In the genomic region with DNA sequence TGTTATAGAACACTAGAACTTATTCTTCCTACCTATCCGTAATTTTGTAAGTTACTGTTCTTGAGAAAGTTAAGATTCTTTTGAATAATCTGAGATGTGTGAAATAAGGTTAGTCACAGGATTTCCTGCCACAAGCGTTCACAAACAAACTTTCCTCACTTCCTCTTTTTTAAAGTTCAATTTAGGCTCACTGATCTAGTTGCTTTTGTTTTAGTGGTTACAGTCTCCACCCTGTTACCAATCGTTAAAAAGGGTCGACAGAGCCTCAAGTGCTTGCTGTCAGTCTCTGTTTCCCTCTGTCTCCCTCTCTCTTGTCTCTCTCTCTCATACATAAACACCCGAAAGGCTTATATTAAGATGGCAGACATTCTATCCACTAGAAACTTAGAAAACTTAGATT, we compare ENCODE assay signal across 8 cellular contexts. TPM values are rescaled to one million over a fixed set of nuclear protein-coding genes. Genes with fewer than 3 reads are reported as not detected.
DNase-seq lines count a peak whose midpoint lies in the region; ATAC-seq, FAIRE-seq and TF ChIP-seq lines count a peak whose summit lies in the region.

No MANE protein-coding gene starts in this region.

- no peak overlapping the region for H3K23ac ChIP-seq in H9 (ENCODE audit: insufficient read length, low read depth, low read length)

- H3K4me3 ChIP-seq in GM06990 (replicated peaks; ENCODE audit: low read depth, low read length) (no peak overlapping the region), astrocyte (ENCODE audit: insufficient read depth, low read depth, low read length) (no peak overlapping the region)

- TF ChIP-seq CTCF in GM06990 (IDR thresholded peaks at IDR 0.05; ENCODE audit: insufficient read depth, low read length, poor library complexity, severe bottlenecking) (no peak), astrocyte (IDR thresholded peaks at IDR 0.05; ENCODE audit: insufficient read depth, low read depth, low read length) (no peak), H9 (conservative IDR thresholded peaks at IDR 0.05) (no peak)

- H3K27me3 Mint-ChIP-seq in astrocyte (ENCODE audit: low read depth, unreplicated experiment) (peaks cover 2% of the 10 kb centered on the region), H9 (ENCODE audit: low read depth) (peaks cover 12% of the 10 kb centered on the region)

- no CpG with 5 or more reads among the region's 5 CpGs for WGBS in H9 (ENCODE audit: extremely low coverage, insufficient read length, low lambda C conversion rate)

- H2BK20ac ChIP-seq in H9 (ENCODE audit: low read depth, low read length, poor library complexity, severe bottlenecking), result no peak overlapping the region

- H3K79me1 ChIP-seq in H9 (ENCODE audit: insufficient read depth, low read depth, low read length, poor library complexity, severe bottlenecking), result no peaks in the 10 kb centered on the region

- H3K27ac ChIP-seq in astrocyte (ENCODE audit: low read depth, low read length) (no peak overlapping the region), H9 (ENCODE audit: insufficient read length, low read depth, low read length) (no peak overlapping the region)

- no peaks in the 10 kb centered on the region for H3K79me2 ChIP-seq in astrocyte (ENCODE audit: insufficient read depth, low read length)
- H3K79me2 ChIP-seq in H9 (ENCODE audit: insufficient read depth, low read length), result no peaks in the 10 kb centered on the region

- no peak overlapping the region for H2AK5ac ChIP-seq in H9 (ENCODE audit: insufficient read length, low read length)

- H3K23me2 ChIP-seq in H9 (ENCODE audit: insufficient read length, low read depth, low read length, poor library complexity, severe bottlenecking), result no peaks in the 10 kb centered on the region

- peak; percentile 60 for DNase-seq in GM06990 (ENCODE audit: extremely low read depth, insufficient read length)
- DNase-seq in astrocyte (ENCODE audit: low read depth), result no peak
- DNase-seq in NCI-H187 treated with DMSO at 0.1 percent for 48 hours (lab: John Stamatoyannopoulos, UW), result no peak
- no peak for DNase-seq in NCI-H1105 (lab: John Stamatoyannopoulos, UW)
- no peak for DNase-seq in H9
- no peak for DNase-seq in COLO668 (lab: John Stamatoyannopoulos, UW; ENCODE audit: unreplicated experiment)

- no peaks in the 10 kb centered on the region for H3K36me3 Mint-ChIP-seq in astrocyte (ENCODE audit: low read depth, unreplicated experiment)
- no peaks in the 10 kb centered on the region for H3K36me3 Mint-ChIP-seq in H9 (ENCODE audit: insufficient read depth in 1 of 3, low read depth in 3 of 3)

- no peak overlapping the region for H3K56ac ChIP-seq in H9 (ENCODE audit: insufficient read length, low read depth, low read length)

- H3K4me2 ChIP-seq in astrocyte (ENCODE audit: low read length) (no peak overlapping the region), H9 (ENCODE audit: insufficient read depth, insufficient read length, low read length) (no peak overlapping the region)

- no peak overlapping the region for H3K4ac ChIP-seq in H9 (ENCODE audit: low read depth, low read length)

- H4K5ac ChIP-seq in H9 (ENCODE audit: insufficient read length, low read depth, low read length), result no peak overlapping the region

- H2BK5ac ChIP-seq in H9 (ENCODE audit: insufficient read length, low read length), result no peak overlapping the region

- H3K4me3 Mint-ChIP-seq in astrocyte (ENCODE audit: unreplicated experiment), result no peak overlapping the region
- no peak overlapping the region for H3K4me3 Mint-ChIP-seq in H9

- H3K9ac ChIP-seq in astrocyte (ENCODE audit: low read length), result no peak overlapping the region
- no peak overlapping the region for H3K9ac ChIP-seq in H9 (ENCODE audit: extremely low read depth, insufficient read length, low read length)

- no peaks in the 10 kb centered on the region; the same call in 1 of the 2 replicates for H3K27me3 ChIP-seq in GM06990 (replicated peaks; ENCODE audit: control insufficient read depth, insufficient read depth, low read length)
- no peaks in the 10 kb centered on the region for H3K27me3 ChIP-seq in astrocyte (ENCODE audit: insufficient read depth, low read length)
- no peaks in the 10 kb centered on the region for H3K27me3 ChIP-seq in H9 (ENCODE audit: insufficient read depth, low read length)

- ATAC-seq in GM21367 (IDR thresholded peaks at IDR 0.05; ENCODE audit: unreplicated experiment) (peak; percentile 98), HG03565 (IDR thresholded peaks at IDR 0.05; ENCODE audit: unreplicated experiment) (peak; percentile 97)

- no peak overlapping the region for H3K18ac ChIP-seq in H9 (ENCODE audit: insufficient read length, low read depth, low read length)

- H4K20me1 ChIP-seq in astrocyte (ENCODE audit: insufficient read depth, low read length) (no peaks in the 10 kb centered on the region), H9 (ENCODE audit: control insufficient read depth, insufficient read depth, insufficient read length) (no peaks in the 10 kb centered on the region)

- H2AFZ ChIP-seq in astrocyte (ENCODE audit: low read depth, low read length), result no peak overlapping the region
- no peak overlapping the region for H2AFZ ChIP-seq in H9 (ENCODE audit: low read length)

- H3K9me3 Mint-ChIP-seq in astrocyte (ENCODE audit: unreplicated experiment), result no peaks in the 10 kb centered on the region
- H3K9me3 Mint-ChIP-seq in H9, result no peaks in the 10 kb centered on the region

- H3K4me1 Mint-ChIP-seq in astrocyte (ENCODE audit: low read depth, unreplicated experiment), result peaks cover 9% of the 10 kb centered on the region
- H3K4me1 Mint-ChIP-seq in H9, result peaks cover 7 to 13% of the 10 kb centered on the region in 2 experiments

- H2BK12ac ChIP-seq in H9 (ENCODE audit: insufficient read length, low read depth, low read length), result no peak overlapping the region

- no peak overlapping the region for H2BK15ac ChIP-seq in H9 (ENCODE audit: low read depth, low read length)

- FAIRE-seq in astrocyte (lab: Jason Lieb, UNC), result peak; percentile 13

- H4K91ac ChIP-seq in H9 (ENCODE audit: insufficient read length, low read depth, low read length), result no peak overlapping the region

- H3K36me3 ChIP-seq in GM06990 (ENCODE audit: control insufficient read depth, insufficient read depth, low read length) (no peaks in the 10 kb centered on the region), astrocyte (ENCODE audit: insufficient read depth, low read length) (no peaks in the 10 kb centered on the region)

- no peak overlapping the region for H3K14ac ChIP-seq in H9 (ENCODE audit: insufficient read depth, low read length)

- H4K8ac ChIP-seq in H9 (replicated peaks; ENCODE audit: insufficient read length, low read depth, low read length), result no peak overlapping the region

- H3K27ac Mint-ChIP-seq in astrocyte (ENCODE audit: unreplicated experiment) (no peak overlapping the region), H9 (no peak overlapping the region)

- H2BK120ac ChIP-seq in H9 (ENCODE audit: low read depth, low read length, poor library complexity, severe bottlenecking), result no peak overlapping the region

- H3K4me1 ChIP-seq in astrocyte (ENCODE audit: insufficient read depth, low read length), result no peaks in the 10 kb centered on the region
- H3K4me1 ChIP-seq in H9 (ENCODE audit: insufficient read depth, low read length), result peaks cover 2% of the 10 kb centered on the region; the same call in 1 of the 2 replicates

- no peaks in the 10 kb centered on the region for H3K9me3 ChIP-seq in astrocyte (ENCODE audit: insufficient read depth, low read depth, low read length)
- H3K9me3 ChIP-seq in H9 (ENCODE audit: control insufficient read depth, low read depth, low read length), result no peaks in the 10 kb centered on the region

- no peak overlapping the region for H3T11ph ChIP-seq in H9 (ENCODE audit: low read length)

RNA-seq across cellular contexts. Expression of a gene that starts 35.9 kb away (rescaled TPM):
- 64.7 and 69.4 TPM in 2 replicates for total RNA-seq in astrocyte
- total RNA-seq in H9 (2021), result 95.8 and 99.2 TPM in 2 replicates
